In the genomic region with DNA sequence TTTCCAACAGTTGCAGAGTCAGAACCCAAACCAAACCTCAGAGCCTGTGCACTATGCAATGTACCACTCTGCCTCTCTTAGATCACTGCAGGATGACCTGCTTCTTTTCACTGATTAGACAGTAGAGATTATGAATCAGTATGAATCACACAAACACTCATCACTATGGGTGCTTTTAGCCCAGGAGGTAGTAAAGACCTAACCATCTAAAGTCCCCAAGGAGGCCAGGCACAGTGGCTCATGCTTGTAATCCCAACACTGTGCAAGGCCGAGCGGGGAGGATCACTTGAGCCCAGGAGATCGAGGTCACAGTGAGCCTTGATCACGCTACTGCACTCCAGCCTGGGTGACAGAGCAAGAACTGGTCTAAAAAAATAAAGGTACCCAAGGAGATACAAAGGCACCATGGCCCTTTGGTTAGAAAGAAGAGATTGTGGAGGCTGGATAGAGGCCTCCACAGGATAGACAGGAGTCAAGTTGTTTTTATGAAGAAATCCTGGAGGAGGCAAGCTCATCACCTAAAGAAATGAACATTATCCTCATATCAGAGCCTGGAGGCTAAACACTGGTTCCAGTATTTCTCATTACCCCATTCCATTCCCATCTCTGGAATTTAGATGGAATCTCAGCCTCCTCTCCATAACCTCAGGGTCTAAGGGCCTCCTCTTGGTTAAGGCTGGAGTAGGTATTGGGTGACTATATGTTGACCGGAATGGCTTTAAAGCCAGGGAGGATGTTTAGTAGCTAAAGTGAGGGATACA, we compare ENCODE assay signal across 1 cellular context.
TF ChIP-seq lines count a peak whose summit lies in the region.

No MANE protein-coding gene starts in this region.

TF ChIP-seq in HepG2, 621 proteins besides CTCF, POLR2A, EP300 and RAD21:
- TF ChIP-seq ZNF788 (CRISPR knock-in tag; IDR thresholded peaks at IDR 0.05; ENCODE audit: borderline replicate concordance) = no peak
- no peak for TF ChIP-seq MBD4 (IDR thresholded peaks at IDR 0.05; ENCODE audit: borderline replicate concordance, low read length)
- TF ChIP-seq, protein P1, sequence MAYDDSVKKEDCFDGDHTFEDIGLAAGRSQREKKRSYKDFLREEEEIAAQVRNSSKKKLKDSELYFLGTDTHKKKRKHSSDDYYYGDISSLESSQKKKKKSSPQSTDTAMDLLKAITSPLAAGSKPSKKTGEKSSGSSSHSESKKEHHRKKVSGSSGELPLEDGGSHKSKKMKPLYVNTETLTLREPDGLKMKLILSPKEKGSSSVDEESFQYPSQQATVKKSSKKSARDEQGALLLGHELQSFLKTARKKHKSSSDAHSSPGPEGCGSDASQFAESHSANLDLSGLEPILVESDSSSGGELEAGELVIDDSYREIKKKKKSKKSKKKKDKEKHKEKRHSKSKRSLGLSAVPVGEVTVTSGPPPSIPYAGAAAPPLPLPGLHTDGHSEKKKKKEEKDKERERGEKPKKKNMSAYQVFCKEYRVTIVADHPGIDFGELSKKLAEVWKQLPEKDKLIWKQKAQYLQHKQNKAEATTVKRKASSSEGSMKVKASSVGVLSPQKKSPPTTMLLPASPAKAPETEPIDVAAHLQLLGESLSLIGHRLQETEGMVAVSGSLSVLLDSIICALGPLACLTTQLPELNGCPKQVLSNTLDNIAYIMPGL (CRISPR knock-in tag; IDR thresholded peaks at IDR 0.05; ENCODE audit: borderline replicate concordance in 1 of 2, low read depth in 1 of 2) = no peak
- TF ChIP-seq KLF16 (CRISPR knock-in tag; IDR thresholded peaks at IDR 0.05) = no peak
- no peak for TF ChIP-seq NR2F6 (IDR thresholded peaks at IDR 0.05)
- no peak for TF ChIP-seq NR2F6 (CRISPR knock-in tag; IDR thresholded peaks at IDR 0.05)
- no peak for TF ChIP-seq ZBTB2 (CRISPR knock-in tag; IDR thresholded peaks at IDR 0.05; ENCODE audit: low read depth)
- no peak for TF ChIP-seq HOXA5 (CRISPR knock-in tag; IDR thresholded peaks at IDR 0.05)
- TF ChIP-seq MTERF4 (CRISPR knock-in tag; IDR thresholded peaks at IDR 0.05) = no peak
- no peak for TF ChIP-seq SPEN (CRISPR knock-in tag; IDR thresholded peaks at IDR 0.05; ENCODE audit: low read depth)
- TF ChIP-seq HCFC1 (IDR thresholded peaks at IDR 0.05; ENCODE audit: low read depth, low read length) = no peak
- no peak for TF ChIP-seq IRX3 (CRISPR knock-in tag; IDR thresholded peaks at IDR 0.05; ENCODE audit: borderline replicate concordance, low read depth)
- TF ChIP-seq FIP1L1 (IDR thresholded peaks at IDR 0.05; ENCODE audit: borderline replicate concordance, insufficient read depth, low read depth, low read length) = no peak
- no peak for TF ChIP-seq JUN (CRISPR knock-in tag; IDR thresholded peaks at IDR 0.05)
- TF ChIP-seq ZNF260 (CRISPR knock-in tag; IDR thresholded peaks at IDR 0.05; ENCODE audit: borderline replicate concordance, low read depth) = no peak
- no peak for TF ChIP-seq ZNF574 (CRISPR knock-in tag; IDR thresholded peaks at IDR 0.05)
- TF ChIP-seq ZFP41 (CRISPR knock-in tag; IDR thresholded peaks at IDR 0.05; ENCODE audit: borderline replicate concordance) = no peak
- no peak for TF ChIP-seq ZNF564 (CRISPR knock-in tag; IDR thresholded peaks at IDR 0.05)
- no peak for TF ChIP-seq ZNF614 (CRISPR knock-in tag; IDR thresholded peaks at IDR 0.05; ENCODE audit: borderline replicate concordance)
- TF ChIP-seq ZNF501 (CRISPR knock-in tag; IDR thresholded peaks at IDR 0.05) = no peak
